In the genomic region with DNA sequence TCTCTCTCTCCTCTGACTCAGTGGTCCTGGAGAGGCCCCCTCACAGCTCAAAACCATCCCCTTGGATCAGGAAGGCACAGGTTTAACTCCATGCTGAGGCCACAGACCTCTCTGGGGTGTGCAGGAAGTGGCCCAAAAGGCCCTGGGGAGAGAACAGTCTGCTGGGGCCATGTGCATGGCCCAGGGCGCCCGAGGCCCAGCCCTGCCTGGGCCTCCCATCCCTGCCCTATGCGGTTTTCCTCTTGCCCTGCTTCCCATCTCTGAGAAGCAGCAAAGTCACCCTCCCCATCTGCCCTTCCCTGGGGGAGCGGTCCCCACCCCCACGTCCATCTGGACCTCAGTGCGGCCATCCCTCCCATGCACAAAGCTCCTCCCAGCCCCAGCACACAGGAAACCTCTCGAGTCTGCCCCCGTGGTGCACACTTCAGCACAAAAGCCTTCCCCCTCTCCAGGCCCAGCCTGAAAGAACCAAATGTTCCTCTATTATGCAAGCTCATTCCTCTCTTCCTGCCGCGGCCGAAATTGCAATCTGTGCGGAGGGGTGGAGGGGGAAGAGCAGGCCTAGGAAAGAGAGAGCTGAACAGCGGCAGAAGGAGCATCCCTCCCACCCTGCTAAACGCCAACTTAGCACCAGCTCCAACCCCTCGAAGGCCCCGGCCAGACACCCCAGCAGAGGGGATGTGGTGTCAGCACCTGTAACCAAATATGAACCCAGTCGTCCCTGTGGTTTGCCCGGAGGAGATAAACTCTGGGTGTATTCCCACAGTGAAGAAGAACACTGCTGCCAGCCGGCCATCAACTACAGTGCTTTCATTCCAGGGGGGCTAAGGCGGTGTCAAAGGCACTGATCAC, we compare ENCODE assay signal across 8 cellular contexts.
DNase-seq lines count a peak whose midpoint lies in the region; ATAC-seq and TF ChIP-seq lines count a peak whose summit lies in the region.

No MANE protein-coding gene starts in this region.

- TF ChIP-seq POLR2A in stomach (IDR thresholded peaks at IDR 0.05), result no peak

- WGBS in stomach, 5 donors, result 30 to 43% (median 31%) methylated on average over 20 of the region's 20 CpGs

- peak; percentile 90 for TF ChIP-seq EP300 in stomach (IDR thresholded peaks at IDR 0.05)

- H3K9me3 ChIP-seq in stomach, result peaks cover 0 to 3% (median 0%) of the 10 kb centered on the region in 4 donors

- H3K27me3 ChIP-seq in brain microvascular endothelial cell (replicated peaks), result peaks cover under 1% of the 10 kb centered on the region
- no peaks in the 10 kb centered on the region for H3K27me3 ChIP-seq in stomach

- ATAC-seq in GM21423 (IDR thresholded peaks at IDR 0.05; ENCODE audit: unreplicated experiment) (peak; percentile 62), left colon (peak; percentile 65), GM21367 (IDR thresholded peaks at IDR 0.05; ENCODE audit: unreplicated experiment) (no peak)

- H3K4me3 ChIP-seq in brain microvascular endothelial cell (ENCODE audit: low read depth, low read length), result no peak overlapping the region
- no peak overlapping the region for H3K4me3 ChIP-seq in stomach

- intact Hi-C loops in left colon (cut with DNase I, micrococcal nuclease), result loop anchor here in 1 of 2 donors (5.0 kb wide), 1 partner anchor 188 kb away; a partner anchor contains a TSS
- intact Hi-C loops in stomach (cut with DNase I; ENCODE audit: low total_unique reads), result no loop called here

- H3K4me1 ChIP-seq in stomach, result peaks cover 6 to 62% (median 43%) of the 10 kb centered on the region in 4 donors

- in situ Hi-C loops in brain microvascular endothelial cell (cut with HindIII; ENCODE audit: low pct_ligation_motif_present, low sequenced_read_pairs), result loop anchor here (25.0 kb wide), 1 partner anchor 368 kb away; no protein-coding TSS in a partner anchor

- no peak overlapping the region for H3K27ac ChIP-seq in brain microvascular endothelial cell
- H3K27ac ChIP-seq in stomach, result peak overlapping the region; percentile 59 to 89 (median 84)

- H3K36me3 ChIP-seq in brain microvascular endothelial cell (replicated peaks) (no peaks in the 10 kb centered on the region), stomach (no peaks in the 10 kb centered on the region)

- DNase-seq in NCI-H226 (peak; percentile 72), brain microvascular endothelial cell (peak; percentile 57), left colon (peak; percentile 54 to 89), stomach (peak; percentile 46), GOT3 (lab: John Stamatoyannopoulos, UW) (no peak)
- no peak for DNase-seq in activated naive CD4-positive, alpha-beta T cell (lab: John Stamatoyannopoulos, UW)

- TF ChIP-seq CTCF in brain microvascular endothelial cell (IDR thresholded peaks at IDR 0.05; ENCODE audit: low read depth, low read length, missing control alignments), result no peak
- TF ChIP-seq CTCF in stomach (IDR thresholded peaks at IDR 0.05), result no peak

Comparison
In these comparisons a context has a peak if more than half of its experiments do, and no peak if none do; other contexts are left out.
1. DNase-seq: peak in NCI-H226 (single experiment), brain microvascular endothelial cell (single experiment), left colon (2 of 2) and stomach (single experiment); none in activated naive CD4-positive, alpha-beta T cell (0 of 4) and GOT3 (single experiment).